ENCODE assay signal across 11 cellular contexts in the genomic region with DNA sequence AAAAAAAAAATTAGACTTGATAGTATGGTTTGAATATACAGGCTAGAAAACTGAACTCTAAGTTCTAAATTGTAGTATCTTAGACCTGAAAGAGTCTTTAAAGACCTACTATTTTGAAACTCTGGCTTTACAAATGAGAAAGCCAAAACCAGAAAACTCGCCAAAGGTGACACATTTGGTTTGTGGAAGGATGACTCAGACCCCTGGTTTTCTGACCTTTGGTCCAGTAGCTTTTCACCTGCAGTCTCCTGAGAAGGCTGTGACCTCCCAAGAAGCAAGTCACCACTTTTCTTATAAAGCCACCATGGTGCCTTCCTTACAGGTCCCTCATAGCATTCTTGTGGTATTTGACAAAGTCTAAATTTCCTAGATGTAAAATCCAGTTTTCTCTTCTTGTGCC.
A peak's percentile ranks its signal among the peaks of the same experiment; 100 is the strongest.
DNase-seq lines count a peak whose midpoint lies in the region; ATAC-seq lines count a peak whose summit lies in the region.
"Had no signal": no experiment of that assay in that cellular context is flagged by ENCODE, and none has a peak within 500 bp of the region (broad histone marks: within the 10 kb centered on the region; RNA-seq: fewer than 3 reads in every experiment).

No MANE protein-coding gene starts in this region.

- peak; percentile 56 for DNase-seq in activated CD4-positive, alpha-beta T cell treated with anti-CD3 and anti-CD28 coated beads, Interleukin-2, amount 10 ng/mL, durations not matched to agents 24 days and 14 days
- DNase-seq in activated CD4-positive, alpha-beta T cell treated with anti-CD3 and anti-CD28 coated beads, Interleukin-2, amount 50 U/mL, for 48 hours, result no peak
- DNase-seq in LoVo (ENCODE audit: low spot score) (peak; percentile 55), DMS 273 (lab: John Stamatoyannopoulos, UW; ENCODE audit: unreplicated experiment) (no peak), AG08395 (ENCODE audit: low spot score) (no peak)
- no peak for DNase-seq in natural killer cell treated with Interleukin-12 subunit alpha and Interleukin-12 subunit beta and Interleukin-15 and Interleukin-18, amount 100 ng/mL, for 72 hours (ENCODE audit: low spot score)
- DNase-seq: NCI-H2081 treated with DMSO at 0.1 percent for 48 hours, NCI-H82, tibial artery had no signal

- H3K4me3 Mint-ChIP-seq in activated CD4-positive, alpha-beta T cell treated with anti-CD3 and anti-CD28 coated beads, Interleukin-2, amount 10 ng/mL, durations not matched to agents 24 days and 14 days, result no peak overlapping the region
- H3K4me3 Mint-ChIP-seq in natural killer cell treated with Interleukin-12 subunit alpha and Interleukin-12 subunit beta and Interleukin-15 and Interleukin-18, amount 100 ng/mL, for 72 hours, result peak overlapping the region; percentile 3

- intact Hi-C loops in activated CD4-positive, alpha-beta T cell treated with anti-CD3 and anti-CD28 coated beads, Interleukin-2, amount 10 ng/mL, durations not matched to agents 24 days and 14 days (cut with micrococcal nuclease), result loop anchor here (10.0 kb wide), 1 partner anchor 101 kb away; a partner anchor contains a TSS

- peaks cover 4% of the 10 kb centered on the region for H3K36me3 Mint-ChIP-seq in activated CD4-positive, alpha-beta T cell treated with anti-CD3 and anti-CD28 coated beads, Interleukin-2, amount 10 ng/mL, durations not matched to agents 24 days and 14 days (ENCODE audit: low read depth)
- H3K36me3 Mint-ChIP-seq in natural killer cell treated with Interleukin-12 subunit alpha and Interleukin-12 subunit beta and Interleukin-15 and Interleukin-18, amount 100 ng/mL, for 72 hours, result peaks cover 23% of the 10 kb centered on the region

- no peak overlapping the region for H3K27ac Mint-ChIP-seq in activated CD4-positive, alpha-beta T cell treated with anti-CD3 and anti-CD28 coated beads, Interleukin-2, amount 10 ng/mL, durations not matched to agents 24 days and 14 days
- no peak overlapping the region for H3K27ac Mint-ChIP-seq in natural killer cell treated with Interleukin-12 subunit alpha and Interleukin-12 subunit beta and Interleukin-15 and Interleukin-18, amount 100 ng/mL, for 72 hours

- peaks cover 8% of the 10 kb centered on the region for H3K27me3 Mint-ChIP-seq in activated CD4-positive, alpha-beta T cell treated with anti-CD3 and anti-CD28 coated beads, Interleukin-2, amount 10 ng/mL, durations not matched to agents 24 days and 14 days
- peaks cover 4 to 6% of the 10 kb centered on the region in 2 donors for H3K27me3 Mint-ChIP-seq in natural killer cell treated with Interleukin-12 subunit alpha and Interleukin-12 subunit beta and Interleukin-15 and Interleukin-18, amount 100 ng/mL, for 72 hours

- peaks cover 12% of the 10 kb centered on the region for H3K9me3 Mint-ChIP-seq in activated CD4-positive, alpha-beta T cell treated with anti-CD3 and anti-CD28 coated beads, Interleukin-2, amount 10 ng/mL, durations not matched to agents 24 days and 14 days
- H3K9me3 Mint-ChIP-seq in natural killer cell treated with Interleukin-12 subunit alpha and Interleukin-12 subunit beta and Interleukin-15 and Interleukin-18, amount 100 ng/mL, for 72 hours, result peaks cover 3% of the 10 kb centered on the region

- H3K4me1 Mint-ChIP-seq in activated CD4-positive, alpha-beta T cell treated with anti-CD3 and anti-CD28 coated beads, Interleukin-2, amount 10 ng/mL, durations not matched to agents 24 days and 14 days, result peaks cover 20% of the 10 kb centered on the region
- H3K4me1 Mint-ChIP-seq in natural killer cell treated with Interleukin-12 subunit alpha and Interleukin-12 subunit beta and Interleukin-15 and Interleukin-18, amount 100 ng/mL, for 72 hours (ENCODE audit: low read depth in 2 of 2), result peaks cover 16 to 21% of the 10 kb centered on the region in 2 donors

- peak; percentile 79 for ATAC-seq in GM21381 (IDR thresholded peaks at IDR 0.05; ENCODE audit: unreplicated experiment)
- peak; percentile 65 to 67 for ATAC-seq in natural killer cell treated with Interleukin-12 subunit alpha and Interleukin-12 subunit beta and Interleukin-15 and Interleukin-18, amount 100 ng/mL, for 72 hours
- ATAC-seq in HG02885 (IDR thresholded peaks at IDR 0.05; ENCODE audit: poor library complexity, unreplicated experiment), result no peak

Comparison
In these comparisons a context has a peak if more than half of its experiments do, and no peak if none do; other contexts are left out.
1. DNase-seq: peak in activated CD4-positive, alpha-beta T cell treated with anti-CD3 and anti-CD28 coated beads, Interleukin-2, amount 10 ng/mL, durations not matched to agents 24 days and 14 days (single experiment) and LoVo (single experiment); none in activated CD4-positive, alpha-beta T cell treated with anti-CD3 and anti-CD28 coated beads, Interleukin-2, amount 50 U/mL, for 48 hours (0 of 2), natural killer cell treated with Interleukin-12 subunit alpha and Interleukin-12 subunit beta and Interleukin-15 and Interleukin-18, amount 100 ng/mL, for 72 hours (single experiment), DMS 273 (single experiment) and AG08395 (single experiment).